Comparison of ENCODE assay signal across 10 cellular contexts in the genomic region with DNA sequence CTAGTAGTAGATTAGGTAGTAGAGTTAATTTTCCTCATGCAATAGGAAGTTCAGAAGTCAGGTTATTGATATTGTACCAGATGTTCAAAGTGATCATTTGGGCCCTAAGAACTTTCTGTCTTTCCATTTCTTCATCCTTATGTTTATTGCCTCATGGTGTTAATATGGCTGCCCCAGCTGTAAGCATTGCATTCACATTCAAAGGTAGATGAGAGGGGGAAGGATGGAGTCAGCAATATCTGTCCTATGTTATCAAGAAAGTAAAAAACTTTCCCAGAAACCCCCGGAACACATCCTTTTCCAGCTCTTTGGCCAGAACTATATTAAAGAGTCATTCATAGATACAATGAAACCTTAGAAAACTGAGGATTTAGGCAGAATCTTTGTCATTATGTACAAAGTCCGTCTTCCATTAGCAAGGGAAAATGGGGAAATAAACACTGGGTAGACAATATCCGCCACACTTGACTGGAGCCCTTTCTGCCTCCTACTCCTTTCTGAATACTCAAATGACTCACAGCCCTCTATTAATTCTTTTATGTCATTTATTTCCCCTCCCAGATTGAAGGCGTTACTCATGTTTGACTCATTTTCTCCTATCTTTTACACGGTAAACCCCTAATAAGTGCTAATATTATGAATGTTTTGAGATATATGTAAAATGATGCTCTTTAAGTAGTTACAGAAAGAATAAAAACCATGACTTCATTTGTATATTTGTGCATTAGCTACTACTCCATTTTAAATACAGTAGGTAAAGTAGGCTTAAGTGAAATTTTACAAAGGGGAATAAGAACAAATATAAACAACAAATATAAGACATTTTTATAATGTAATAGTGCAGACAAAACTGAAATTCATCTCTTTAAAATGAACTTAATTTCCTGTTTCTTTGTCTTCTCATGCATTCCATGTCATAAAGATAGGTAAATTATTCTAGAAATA.
DNase-seq lines count a peak whose midpoint lies in the region; ATAC-seq and TF ChIP-seq lines count a peak whose summit lies in the region.
"Had no signal": no experiment of that assay in that cellular context is flagged by ENCODE, and none has a peak within 500 bp of the region (broad histone marks: within the 10 kb centered on the region; RNA-seq: fewer than 3 reads in every experiment).

No MANE protein-coding gene starts in this region.

- peak overlapping the region; percentile 28 for H3K4me2 ChIP-seq in PC-3 (ENCODE audit: low read length)
- H3K4me2 ChIP-seq in PC-9, result no peak overlapping the region
- H3K4me2 ChIP-seq: A549 had no signal

- CTCF ChIA-PET in PC-3 (lab: Charles Lee), result no interaction called here
- CTCF ChIA-PET in PC-9 (lab: Charles Lee), result no interaction called here

- BruUV-seq in PC-3 (replicated peaks; lab: Mats Ljungman, UMichigan) (no TSS peak), PC-9 (replicated peaks; lab: Mats Ljungman, UMichigan) (no TSS peak)

- peaks cover 33% of the 10 kb centered on the region for H3K4me1 Mint-ChIP-seq in activated T-cell treated with anti-CD3 and anti-CD28 coated beads, Interleukin-2, amount 50 U/mL, for 24 hours (ENCODE audit: low read depth)
- peaks cover 28 to 50% of the 10 kb centered on the region in 2 donors for H3K4me1 Mint-ChIP-seq in stimulated activated naive B cell treated with anti-CD40 and anti-IgM and Interleukin-4, amounts not matched to agents 10 μg/mL and 1 μg/mL and 100 μg/mL, for 72 hours
- peaks cover 9% of the 10 kb centered on the region for H3K4me1 Mint-ChIP-seq in CD14-positive monocyte
- H3K4me1 Mint-ChIP-seq: mesothelial cell of epicardium had no signal

- intact Hi-C loops in PC-3 (cut with micrococcal nuclease), result no loop called here
- intact Hi-C loops in PC-9 (cut with micrococcal nuclease; ENCODE audit: unreplicated experiment), result no loop called here
- intact Hi-C loops in CD14-positive monocyte (cut with micrococcal nuclease), result no loop called here

- no peaks in the 10 kb centered on the region for H3K36me3 Mint-ChIP-seq in activated T-cell treated with anti-CD3 and anti-CD28 coated beads, Interleukin-2, amount 50 U/mL, for 24 hours (ENCODE audit: low read depth)
- no peaks in the 10 kb centered on the region for H3K36me3 Mint-ChIP-seq in stimulated activated naive B cell treated with anti-CD40 and anti-IgM and Interleukin-4, amounts not matched to agents 10 μg/mL and 1 μg/mL and 100 μg/mL, for 72 hours
- peaks cover 16 to 26% of the 10 kb centered on the region in 2 donors for H3K36me3 Mint-ChIP-seq in CD14-positive monocyte
- H3K36me3 Mint-ChIP-seq: mesothelial cell of epicardium had no signal

- H3K27me3 ChIP-seq in PC-3 (ENCODE audit: low read length) (no peaks in the 10 kb centered on the region), PC-9 (ENCODE audit: insufficient read depth, low read depth) (no peaks in the 10 kb centered on the region)

- no peak overlapping the region for H3K4me3 Mint-ChIP-seq in activated T-cell treated with anti-CD3 and anti-CD28 coated beads, Interleukin-2, amount 50 U/mL, for 24 hours
- H3K4me3 Mint-ChIP-seq in stimulated activated naive B cell treated with anti-CD40 and anti-IgM and Interleukin-4, amounts not matched to agents 10 μg/mL and 1 μg/mL and 100 μg/mL, for 72 hours, result peak overlapping the region; percentile 12 to 56
- H3K4me3 Mint-ChIP-seq in CD14-positive monocyte, result no peak overlapping the region
- H3K4me3 Mint-ChIP-seq: mesothelial cell of epicardium had no signal

- H3K79me2 ChIP-seq in PC-3 (ENCODE audit: low read length), result no peaks in the 10 kb centered on the region
- no peaks in the 10 kb centered on the region for H3K79me2 ChIP-seq in PC-9 (ENCODE audit: low read depth)

- no peaks in the 10 kb centered on the region for H3K9me2 ChIP-seq in PC-3 (replicated peaks; ENCODE audit: low read length)
- no peaks in the 10 kb centered on the region for H3K9me2 ChIP-seq in PC-9 (ENCODE audit: insufficient read depth)

- no peak overlapping the region for H3K9ac ChIP-seq in PC-3 (ENCODE audit: low read length)

- H4K20me1 ChIP-seq in PC-3 (ENCODE audit: low read length) (no peaks in the 10 kb centered on the region), PC-9 (ENCODE audit: insufficient read depth) (no peaks in the 10 kb centered on the region)

- H3K36me3 ChIP-seq in PC-3 (ENCODE audit: low read depth, low read length), result no peaks in the 10 kb centered on the region
- no peaks in the 10 kb centered on the region for H3K36me3 ChIP-seq in PC-9 (ENCODE audit: low read depth)

- H3K27ac ChIP-seq in PC-3 (ENCODE audit: low read length) (peak overlapping the region; percentile 21; the same call in 1 of the 2 replicates), PC-9 (no peak overlapping the region)
- H3K27ac ChIP-seq: A549 had no signal

- H2AFZ ChIP-seq in PC-3 (ENCODE audit: low read length), result peak overlapping the region; percentile 62; the same call in 1 of the 2 replicates
- no peak overlapping the region for H2AFZ ChIP-seq in PC-9

- TF ChIP-seq CTCF in PC-3 (conservative IDR thresholded peaks at IDR 0.05; ENCODE audit: low read depth, low read length) (no peak), PC-9 (conservative IDR thresholded peaks at IDR 0.05) (no peak), CD14-positive monocyte (IDR thresholded peaks at IDR 0.05) (no peak)

- POLR2A ChIA-PET in PC-3 (lab: Charles Lee; ENCODE audit: unreplicated experiment), result no interaction called here
- POLR2A ChIA-PET in PC-9 (lab: Charles Lee; ENCODE audit: unreplicated experiment), result no interaction called here

- H3K9me3 Mint-ChIP-seq in activated T-cell treated with anti-CD3 and anti-CD28 coated beads, Interleukin-2, amount 50 U/mL, for 24 hours, result no peaks in the 10 kb centered on the region
- H3K9me3 Mint-ChIP-seq in stimulated activated naive B cell treated with anti-CD40 and anti-IgM and Interleukin-4, amounts not matched to agents 10 μg/mL and 1 μg/mL and 100 μg/mL, for 72 hours, result no peaks in the 10 kb centered on the region
- H3K9me3 Mint-ChIP-seq in CD14-positive monocyte, result peaks cover 0 to 2% (median 0%) of the 10 kb centered on the region in 7 donors
- H3K9me3 Mint-ChIP-seq: mesothelial cell of epicardium had no signal

- peak; percentile 82 for ATAC-seq in HG02970 (IDR thresholded peaks at IDR 0.05; ENCODE audit: low FRiP score, unreplicated experiment)
- peak; percentile 92 for ATAC-seq in PC-3
- ATAC-seq in stimulated activated naive B cell treated with anti-CD40 and anti-IgM and Interleukin-4, amounts not matched to agents 10 μg/mL and 1 μg/mL and 100 μg/mL, for 72 hours (replicated peaks), result peak; percentile 85 to 86
- ATAC-seq: A549 had no signal

- H3K27me3 Mint-ChIP-seq in activated T-cell treated with anti-CD3 and anti-CD28 coated beads, Interleukin-2, amount 50 U/mL, for 24 hours, result peaks cover 3% of the 10 kb centered on the region
- H3K27me3 Mint-ChIP-seq in stimulated activated naive B cell treated with anti-CD40 and anti-IgM and Interleukin-4, amounts not matched to agents 10 μg/mL and 1 μg/mL and 100 μg/mL, for 72 hours, result no peaks in the 10 kb centered on the region
- H3K27me3 Mint-ChIP-seq in CD14-positive monocyte (ENCODE audit: low read depth in 3 of 3), result peaks cover 0 to 3% (median 0%) of the 10 kb centered on the region in 3 donors

- H3F3A ChIP-seq in PC-3 (ENCODE audit: low read length, unreplicated experiment) (no peaks in the 10 kb centered on the region), PC-9 (ENCODE audit: insufficient read depth, low read depth) (no peaks in the 10 kb centered on the region)

- H3K9me3 ChIP-seq in PC-3 (ENCODE audit: low read length) (no peaks in the 10 kb centered on the region), PC-9 (ENCODE audit: insufficient read depth, low read depth) (no peaks in the 10 kb centered on the region)
- H3K9me3 ChIP-seq: A549 had no signal

- no peak for DNase-seq in activated T-cell treated with anti-CD3 and anti-CD28 coated beads, Interleukin-2, amount 50 U/mL, for 24 hours
- no peak for DNase-seq in activated T-cell treated with anti-CD3 and anti-CD28 coated beads, Interleukin-2, amount 50 U/mL, for 48 hours
- DNase-seq in PC-3, result peak; percentile 69
- DNase-seq in stimulated activated naive B cell treated with anti-CD40 and anti-IgM and Interleukin-4, amounts not matched to agents 10 μg/mL and 1 μg/mL and 100 μg/mL, for 72 hours, result peak; percentile 29
- DNase-seq in PC-9, result no peak
- no peak for DNase-seq in CD14-positive monocyte (ENCODE audit: low spot score)
- no peak for DNase-seq in activated CD4-positive, alpha-beta T cell treated with anti-CD3 and anti-CD28 coated beads for 1 hour

- H3K4me3 ChIP-seq in PC-3 (ENCODE audit: low read length) (no peak overlapping the region), PC-9 (no peak overlapping the region)
- H3K4me3 ChIP-seq: A549 had no signal

- peak overlapping the region; percentile 17 for H3K27ac Mint-ChIP-seq in activated T-cell treated with anti-CD3 and anti-CD28 coated beads, Interleukin-2, amount 50 U/mL, for 24 hours
- H3K27ac Mint-ChIP-seq in stimulated activated naive B cell treated with anti-CD40 and anti-IgM and Interleukin-4, amounts not matched to agents 10 μg/mL and 1 μg/mL and 100 μg/mL, for 72 hours, result peak overlapping the region; percentile 92
- no peak overlapping the region for H3K27ac Mint-ChIP-seq in CD14-positive monocyte
- H3K27ac Mint-ChIP-seq: mesothelial cell of epicardium had no signal

- H3K4me1 ChIP-seq in PC-3 (ENCODE audit: insufficient read depth, low read length) (peaks cover 12% of the 10 kb centered on the region), PC-9 (replicated peaks; ENCODE audit: insufficient read depth) (no peaks in the 10 kb centered on the region)

Comparison
In these comparisons a context has a peak if more than half of its experiments do, and no peak if none do; other contexts are left out.
1. DNase-seq: peak in PC-3 (single experiment) and stimulated activated naive B cell treated with anti-CD40 and anti-IgM and Interleukin-4, amounts not matched to agents 10 μg/mL and 1 μg/mL and 100 μg/mL, for 72 hours (single experiment); none in activated T-cell treated with anti-CD3 and anti-CD28 coated beads, Interleukin-2, amount 50 U/mL, for 24 hours (single experiment), activated T-cell treated with anti-CD3 and anti-CD28 coated beads, Interleukin-2, amount 50 U/mL, for 48 hours (0 of 2), PC-9 (0 of 2), CD14-positive monocyte (single experiment) and activated CD4-positive, alpha-beta T cell treated with anti-CD3 and anti-CD28 coated beads for 1 hour (single experiment).
2. H3K27ac Mint-ChIP-seq: peak in activated T-cell treated with anti-CD3 and anti-CD28 coated beads, Interleukin-2, amount 50 U/mL, for 24 hours (single experiment) and stimulated activated naive B cell treated with anti-CD40 and anti-IgM and Interleukin-4, amounts not matched to agents 10 μg/mL and 1 μg/mL and 100 μg/mL, for 72 hours (single experiment); none in CD14-positive monocyte (0 of 7).
3. H3K4me3 Mint-ChIP-seq: peak in stimulated activated naive B cell treated with anti-CD40 and anti-IgM and Interleukin-4, amounts not matched to agents 10 μg/mL and 1 μg/mL and 100 μg/mL, for 72 hours (2 of 2); none in activated T-cell treated with anti-CD3 and anti-CD28 coated beads, Interleukin-2, amount 50 U/mL, for 24 hours (single experiment) and CD14-positive monocyte (0 of 2).
4. Peak in every context shown above with its lines, with median percentiles within 50 percentile points of each other: ATAC-seq.